ENCODE assay signal across 9 cellular contexts in genomic region chr17:18677381-18677780, GRCh38. TPM values are rescaled to one million over a fixed set of nuclear protein-coding genes. Genes with fewer than 3 reads are reported as not detected.
"Had no signal": no experiment of that assay in that cellular context is flagged by ENCODE, and none has a peak within 500 bp of the region (broad histone marks: within the 10 kb centered on the region; RNA-seq: fewer than 3 reads in every experiment).

No MANE protein-coding gene starts in this region.

RNA-seq across cellular contexts. Expression of gene TBC1D28, which starts 33.2 kb away (rescaled TPM):
- total RNA-seq: OCI-LY7, PC-3, PC-9, Peyer's patch, Right ventricle myocardium inferior, Right ventricle myocardium superior, RPMI7951, SJSA1, SK-MEL-5 had no signal
